ENCODE assay signal across 22 cellular contexts in genomic region chr21:16007933-16008332, GRCh38.
DNase-seq lines count a peak whose midpoint lies in the region; ATAC-seq and TF ChIP-seq lines count a peak whose summit lies in the region.
"Had no signal": no experiment of that assay in that cellular context is flagged by ENCODE, and none has a peak within 500 bp of the region (broad histone marks: within the 10 kb centered on the region; RNA-seq: fewer than 3 reads in every experiment).

No MANE protein-coding gene starts in this region.

- WGBS in IMR-90 (ENCODE audit: extremely low coverage in 2 of 2, insufficient read length in 1 of 2), 2 experiments, result no CpG with 5 or more reads among the region's 2 CpGs

- H3K4ac ChIP-seq in IMR-90 (ENCODE audit: low read depth, low read length), result no peak overlapping the region

- peak; percentile 16 for DNase-seq in IMR-90
- DNase-seq in choroid plexus epithelial cell (ENCODE audit: low read depth), result peak; percentile 30
- peak; percentile 29 for DNase-seq in iris pigment epithelial cell (ENCODE audit: low read depth)
- DNase-seq in kidney glomerular epithelial cell (lab: John Stamatoyannopoulos, UW), result no peak
- DNase-seq in RWPE1 (ENCODE audit: low spot score), result no peak
- DNase-seq: C1 segment of cervical spinal cord; CD4-positive, alpha-beta memory T cell; COR-L47; DMS53; GDM1; KBM-7; MG63; NCI-H2029; NCI-H446; NCI-H524 treated with DMSO at 0.1 percent for 48 hours; NCI-H774; SJCRH30 had no signal

- no peak overlapping the region for H2BK15ac ChIP-seq in IMR-90 (ENCODE audit: low read depth, low read length)

- H3K4me3 ChIP-seq in IMR-90 (ENCODE audit: insufficient read depth, low read depth, low read length), result no peak overlapping the region
- no peak overlapping the region for H3K4me3 ChIP-seq in choroid plexus epithelial cell (ENCODE audit: low read depth, low read length)
- H3K4me3 ChIP-seq: GM12878, MG63, SJCRH30 had no signal

- no peak overlapping the region for H3K23ac ChIP-seq in IMR-90 (ENCODE audit: low read depth, low read length)

- dilution Hi-C loops in IMR-90 (cut with HindIII; ENCODE audit: low sequenced_read_pairs, unreplicated experiment), result no loop called here

- in situ Hi-C loops in IMR-90 (cut with MboI; ENCODE audit: low sequenced_read_pairs), result no loop called here

- H3K9me1 ChIP-seq in IMR-90 (ENCODE audit: insufficient read depth, low read length), result peaks cover 3% of the 10 kb centered on the region; the same call in 1 of the 2 replicates

- H3K4me2 ChIP-seq in IMR-90 (ENCODE audit: low read depth, low read length), result no peak overlapping the region

- H3K56ac ChIP-seq in IMR-90 (ENCODE audit: extremely low read depth, insufficient read depth, low read length), result no peak overlapping the region

- no peaks in the 10 kb centered on the region for H3K27me3 ChIP-seq in IMR-90 (ENCODE audit: control insufficient read depth, insufficient read depth, low read length)
- H3K27me3 ChIP-seq: MG63, SJCRH30 had no signal

- no peaks in the 10 kb centered on the region for H3K9me3 ChIP-seq in IMR-90 (ENCODE audit: control insufficient read depth, insufficient read depth, low read length)
- H3K9me3 ChIP-seq: SJCRH30 had no signal

- no peaks in the 10 kb centered on the region for H3K36me3 ChIP-seq in IMR-90 (ENCODE audit: control insufficient read depth, insufficient read depth, low read length)
- H3K36me3 ChIP-seq: MG63, SJCRH30 had no signal

- H3K4me1 ChIP-seq in IMR-90 (ENCODE audit: control insufficient read depth, insufficient read depth, low read length), result no peaks in the 10 kb centered on the region
- H3K4me1 ChIP-seq: SJCRH30 had no signal

- CTCF ChIA-PET in IMR-90 (lab: Yijun Ruan, JAX) (interaction anchor here (1.0 kb wide), 1 partner anchor 14 kb away, joined by 3 read pairs; no protein-coding TSS in a partner anchor), RWPE1 (lab: Yijun Ruan, JAX) (no interaction called here)

- H2AK5ac ChIP-seq in IMR-90 (ENCODE audit: low read depth, low read length), result no peak overlapping the region

- BruUV-seq in IMR-90 (replicated peaks; lab: Mats Ljungman, UMichigan), result no TSS peak

- no peak overlapping the region for H2BK5ac ChIP-seq in IMR-90 (ENCODE audit: low read depth, low read length, poor library complexity, severe bottlenecking)

- no peak overlapping the region for H2BK120ac ChIP-seq in IMR-90 (ENCODE audit: low read depth, low read length)

- H3K18ac ChIP-seq in IMR-90 (ENCODE audit: low read depth, low read length), result no peak overlapping the region

- no peak for TF ChIP-seq RAD21 in IMR-90 (IDR thresholded peaks at IDR 0.05; ENCODE audit: low read length)

- H4K5ac ChIP-seq in IMR-90 (ENCODE audit: low read depth, low read length), result no peak overlapping the region

- no peak for TF ChIP-seq POLR2A in IMR-90 (IDR thresholded peaks at IDR 0.05; ENCODE audit: low read depth, low read length)

- no peak for TF ChIP-seq CTCF in IMR-90 (conservative IDR thresholded peaks at IDR 0.05; ENCODE audit: low read depth, low read length)
- no peak for TF ChIP-seq CTCF in choroid plexus epithelial cell (conservative IDR thresholded peaks at IDR 0.05; ENCODE audit: low read depth, low read length)
- TF ChIP-seq CTCF in RWPE1 (conservative IDR thresholded peaks at IDR 0.05; ENCODE audit: low read depth), result no peak

- H3K14ac ChIP-seq in IMR-90 (replicated peaks; ENCODE audit: low read depth, low read length), result no peak overlapping the region

- no peak overlapping the region for H2BK20ac ChIP-seq in IMR-90 (ENCODE audit: low read depth, low read length)

- H4K91ac ChIP-seq in IMR-90 (ENCODE audit: insufficient read depth, low read depth, low read length), result no peak overlapping the region

- intact Hi-C loops in IMR-90 (cut with micrococcal nuclease), result no loop called here

- no peaks in the 10 kb centered on the region for H3K79me1 ChIP-seq in IMR-90 (ENCODE audit: low read depth in 1 of 2, low read length in 2 of 2)

- H2AFZ ChIP-seq in IMR-90 (replicated peaks; ENCODE audit: low read length, poor library complexity), result no peak overlapping the region

- H3K27ac ChIP-seq in IMR-90 (ENCODE audit: insufficient read depth, low read length) (no peak overlapping the region), RWPE1 (no peak overlapping the region)
- H3K27ac ChIP-seq: SJCRH30 had no signal

- ATAC-seq in IMR-90 (ENCODE audit: low read depth) (no peak), HG02588 (IDR thresholded peaks at IDR 0.05; ENCODE audit: unreplicated experiment) (no peak), HG02870 (IDR thresholded peaks at IDR 0.05; ENCODE audit: unreplicated experiment) (no peak)
- ATAC-seq: GM12878, Right ventricle myocardium inferior, SK-N-SH treated with all-trans-retinoic acid at 6 μM for 48 hours had no signal

- no peaks in the 10 kb centered on the region for H4K20me1 ChIP-seq in IMR-90 (ENCODE audit: insufficient read depth, low read length)

- H2AK9ac ChIP-seq in IMR-90 (replicated peaks; ENCODE audit: low read depth, low read length, poor library complexity), result no peak overlapping the region

- POLR2A ChIA-PET in IMR-90 (lab: Charles Lee; ENCODE audit: unreplicated experiment), result no interaction called here
- POLR2A ChIA-PET in RWPE1 (lab: Yijun Ruan, JAX; ENCODE audit: low non-redundant PET), result no interaction called here

- H4K8ac ChIP-seq in IMR-90 (ENCODE audit: low read depth in 2 of 2, low read length in 2 of 2), result no peak overlapping the region

- H3K9ac ChIP-seq in IMR-90 (ENCODE audit: low read depth, low read length), result no peak overlapping the region

TF ChIP-seq in IMR-90, 13 proteins besides CTCF, POLR2A, EP300 and RAD21:
- no peak for TF ChIP-seq RFX5 (IDR thresholded peaks at IDR 0.05; ENCODE audit: low read depth, low read length)
- TF ChIP-seq CEBPB (IDR thresholded peaks at IDR 0.05; ENCODE audit: low read depth, low read length), result peak; percentile 52

Comparison
In these comparisons a context has a peak if more than half of its experiments do, and no peak if none do; other contexts are left out.
1. DNase-seq: peak in IMR-90 (single experiment), choroid plexus epithelial cell (single experiment) and iris pigment epithelial cell (single experiment); none in kidney glomerular epithelial cell (single experiment) and RWPE1 (single experiment).